ENCODE assay signal across 35 cellular contexts in the genomic region with DNA sequence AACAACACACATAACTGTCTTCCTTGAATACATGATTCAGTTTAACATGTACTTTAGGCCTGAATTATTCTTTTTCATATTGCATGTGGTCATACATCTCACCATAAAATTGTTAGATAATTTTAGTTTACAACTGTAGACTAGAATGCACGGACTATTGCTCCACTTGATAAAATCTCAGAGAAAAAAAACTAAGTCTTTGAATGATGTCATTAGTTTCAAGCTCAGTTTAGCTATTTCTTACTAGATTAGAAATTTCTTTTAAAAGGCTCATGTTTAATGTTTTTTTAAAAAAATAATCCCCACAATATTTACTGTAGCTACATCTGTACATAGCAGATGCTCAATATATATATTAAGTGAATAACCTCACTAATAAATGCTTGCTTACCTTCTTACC.
"Had no signal": no experiment of that assay in that cellular context is flagged by ENCODE, and none has a peak within 500 bp of the region (broad histone marks: within the 10 kb centered on the region; RNA-seq: fewer than 3 reads in every experiment).

No MANE protein-coding gene starts in this region.

- H3K27me3 Mint-ChIP-seq: activated B cell treated with CpG ODN at 0.5 μM for 24 hours; activated CD4-positive, alpha-beta memory T cell treated with anti-CD3 and anti-CD28 coated beads for 36 hours; activated CD4-positive, alpha-beta T cell treated with anti-CD3 and anti-CD28 coated beads for 36 hours; activated CD4-positive, alpha-beta T cell treated with anti-CD3 and anti-CD28 coated beads, Interleukin-2, amount 10 ng/mL, durations not matched to agents 24 days and 14 days; activated CD8-positive, alpha-beta memory T cell treated with anti-CD3 and anti-CD28 coated beads, Interleukin-2, amount 10 ng/mL, durations not matched to agents 7 days and 5 days; activated naive CD4-positive, alpha-beta T cell treated with anti-CD3 and anti-CD28 coated beads, Interleukin-2, amount 10 ng/mL, durations not matched to agents 7 days and 5 days; activated T-cell treated with anti-CD3 and anti-CD28 coated beads, Interleukin-2, amount 50 U/mL, for 24 hours; central memory CD8-positive, alpha-beta T cell; effector memory CD8-positive, alpha-beta T cell; T-helper 17 cell had no signal

- H3K9me3 ChIP-seq: gastrocnemius medialis had no signal

- H3K4me3 Mint-ChIP-seq: activated B cell treated with CpG ODN at 0.5 μM for 24 hours; activated CD4-positive, alpha-beta memory T cell treated with anti-CD3 and anti-CD28 coated beads for 36 hours; activated CD4-positive, alpha-beta T cell treated with anti-CD3 and anti-CD28 coated beads for 36 hours; activated CD4-positive, alpha-beta T cell treated with anti-CD3 and anti-CD28 coated beads, Interleukin-2, amount 10 ng/mL, durations not matched to agents 24 days and 14 days; activated CD8-positive, alpha-beta memory T cell treated with anti-CD3 and anti-CD28 coated beads, Interleukin-2, amount 10 ng/mL, durations not matched to agents 7 days and 5 days; activated CD8-positive, alpha-beta T cell treated with anti-CD3 and anti-CD28 coated beads, Interleukin-2, amount 10 ng/mL, durations not matched to agents 7 days and 5 days; activated naive CD4-positive, alpha-beta T cell treated with anti-CD3 and anti-CD28 coated beads, Interleukin-2, amount 10 ng/mL, durations not matched to agents 7 days and 5 days; activated T-cell treated with anti-CD3 and anti-CD28 coated beads, Interleukin-2, amount 50 U/mL, for 24 hours; central memory CD8-positive, alpha-beta T cell; effector memory CD8-positive, alpha-beta T cell; T-helper 17 cell; T-helper 2 cell treated with Interferon-gamma antibody and Interleukin-4, amounts not matched to agents 5 μg/mL and 100 μg/mL, for 36 hours had no signal

- H3K4me3 ChIP-seq: esophagus muscularis mucosa, gastrocnemius medialis, heart left ventricle had no signal

- H3K27me3 ChIP-seq: brain microvascular endothelial cell, esophagus muscularis mucosa, foreskin keratinocyte, gastrocnemius medialis, heart left ventricle had no signal

- DNase-seq: activated B cell treated with CpG ODN at 0.5 μM for 24 hours; activated CD4-positive, alpha-beta memory T cell treated with anti-CD3 and anti-CD28 coated beads for 36 hours; activated CD4-positive, alpha-beta T cell treated with anti-CD3 and anti-CD28 coated beads for 36 hours; activated CD4-positive, alpha-beta T cell treated with anti-CD3 and anti-CD28 coated beads, Interleukin-2, amount 10 ng/mL, durations not matched to agents 24 days and 14 days; activated CD8-positive, alpha-beta memory T cell treated with anti-CD3 and anti-CD28 coated beads, Interleukin-2, amount 10 ng/mL, durations not matched to agents 7 days and 5 days; activated CD8-positive, alpha-beta memory T cell treated with anti-CD3 and anti-CD28 coated beads, Interleukin-2, amount 50 U/mL, for 4 hours; activated CD8-positive, alpha-beta T cell treated with anti-CD3 and anti-CD28 coated beads, Interleukin-2, amount 10 ng/mL, durations not matched to agents 7 days and 5 days; activated gamma-delta T cell; activated naive CD4-positive, alpha-beta T cell; activated naive CD4-positive, alpha-beta T cell treated with anti-CD3 and anti-CD28 coated beads, Interleukin-2, amount 10 ng/mL, durations not matched to agents 7 days and 5 days; activated T-cell treated with anti-CD3 and anti-CD28 coated beads for 4 hours; activated T-cell treated with anti-CD3 and anti-CD28 coated beads, Interleukin-2, amount 50 U/mL, for 24 hours; activated T-cell treated with anti-CD3 and anti-CD28 coated beads, Interleukin-2, amount 50 U/mL, for 72 hours; amniotic stem cell; anterior cingulate cortex; brain microvascular endothelial cell; cortex of kidney; dermis blood vessel endothelial cell; effector CD4-positive, alpha-beta T cell; effector memory CD8-positive, alpha-beta T cell; foreskin keratinocyte; gastrocnemius medialis; glutamatergic neuron; heart left ventricle; T-helper 1 cell; T-helper 17 cell; T1000; WERI-Rb-1 had no signal

- H3K4me1 ChIP-seq: foreskin keratinocyte had no signal

- FAIRE-seq: astrocyte, bronchial epithelial cell, colon had no signal

- H3K27ac ChIP-seq: brain microvascular endothelial cell, esophagus muscularis mucosa, foreskin keratinocyte, heart left ventricle, WERI-Rb-1 had no signal

- H3K27ac Mint-ChIP-seq: activated CD4-positive, alpha-beta memory T cell treated with anti-CD3 and anti-CD28 coated beads for 36 hours; activated CD4-positive, alpha-beta T cell treated with anti-CD3 and anti-CD28 coated beads for 36 hours; activated CD4-positive, alpha-beta T cell treated with anti-CD3 and anti-CD28 coated beads, Interleukin-2, amount 10 ng/mL, durations not matched to agents 24 days and 14 days; activated CD8-positive, alpha-beta memory T cell treated with anti-CD3 and anti-CD28 coated beads, Interleukin-2, amount 10 ng/mL, durations not matched to agents 7 days and 5 days; activated CD8-positive, alpha-beta T cell treated with anti-CD3 and anti-CD28 coated beads, Interleukin-2, amount 10 ng/mL, durations not matched to agents 7 days and 5 days; activated naive CD4-positive, alpha-beta T cell treated with anti-CD3 and anti-CD28 coated beads, Interleukin-2, amount 10 ng/mL, durations not matched to agents 7 days and 5 days; activated T-cell treated with anti-CD3 and anti-CD28 coated beads, Interleukin-2, amount 50 U/mL, for 24 hours; activated T-cell treated with anti-CD3 and anti-CD28 coated beads, Interleukin-2, amount 50 U/mL, for 72 hours; effector memory CD8-positive, alpha-beta T cell; T-helper 17 cell; T-helper 2 cell treated with Interferon-gamma antibody and Interleukin-4, amounts not matched to agents 5 μg/mL and 100 μg/mL, for 36 hours had no signal

- ATAC-seq: activated CD4-positive, alpha-beta T cell treated with anti-CD3 and anti-CD28 coated beads for 36 hours; activated CD4-positive, CD25-positive, alpha-beta regulatory T cell treated with anti-CD3 and anti-CD28 coated beads, Interleukin-2, amount 50 U/mL, for 24 hours; activated CD8-positive, alpha-beta memory T cell treated with anti-CD3 and anti-CD28 coated beads, Interleukin-2, amount 10 ng/mL, durations not matched to agents 7 days and 5 days; activated CD8-positive, alpha-beta T cell treated with anti-CD3 and anti-CD28 coated beads, Interleukin-2, amount 10 ng/mL, durations not matched to agents 7 days and 5 days; activated T-cell treated with anti-CD3 and anti-CD28 coated beads, Interleukin-2, amount 50 U/mL, for 72 hours; effector memory CD8-positive, alpha-beta T cell; foreskin keratinocyte; gastrocnemius medialis; heart left ventricle; T-helper 17 cell had no signal

- H3K36me3 ChIP-seq: brain microvascular endothelial cell, esophagus muscularis mucosa, gastrocnemius medialis had no signal

- H3K9me3 Mint-ChIP-seq: activated CD4-positive, alpha-beta T cell treated with anti-CD3 and anti-CD28 coated beads, Interleukin-2, amount 10 ng/mL, durations not matched to agents 24 days and 14 days; central memory CD8-positive, alpha-beta T cell had no signal
